Comparison of ENCODE assay signal across 21 cellular contexts in genomic region chr15:86009727-86010126, GRCh38.
"Had no signal": no experiment of that assay in that cellular context is flagged by ENCODE, and none has a peak within 500 bp of the region (broad histone marks: within the 10 kb centered on the region; RNA-seq: fewer than 3 reads in every experiment).

No MANE protein-coding gene starts in this region.

- H3K36me3 Mint-ChIP-seq: activated naive CD8-positive, alpha-beta T cell treated with anti-CD3 and anti-CD28 coated beads, Interleukin-2, amount 10 ng/mL, durations not matched to agents 7 days and 5 days; naive thymus-derived CD8-positive, alpha-beta T cell had no signal

- H3K27me3 Mint-ChIP-seq: activated CD4-positive, alpha-beta memory T cell treated with anti-CD3 and anti-CD28 coated beads, Interleukin-2, amount 10 ng/mL, durations not matched to agents 7 days and 5 days; activated CD4-positive, alpha-beta T cell treated with anti-CD3 and anti-CD28 coated beads, Interleukin-2, amount 10 ng/mL, durations not matched to agents 24 days and 14 days; activated naive CD8-positive, alpha-beta T cell treated with anti-CD3 and anti-CD28 coated beads, Interleukin-2, amount 10 ng/mL, durations not matched to agents 7 days and 5 days; stimulated activated naive CD8-positive, alpha-beta T cell treated with anti-CD3 and anti-CD28 coated beads, Interleukin-15, Interleukin-2, amounts not matched to agents 100 ng/mL and 50 ng/mL, for 24 hours had no signal

- ATAC-seq: activated T-cell treated with anti-CD3 and anti-CD28 coated beads, Interleukin-2, amount 50 U/mL, for 72 hours; left lung; naive thymus-derived CD8-positive, alpha-beta T cell had no signal

- H3K9me3 Mint-ChIP-seq: activated CD4-positive, alpha-beta memory T cell treated with anti-CD3 and anti-CD28 coated beads, Interleukin-2, amount 10 ng/mL, durations not matched to agents 7 days and 5 days; activated CD4-positive, alpha-beta T cell treated with anti-CD3 and anti-CD28 coated beads, Interleukin-2, amount 10 ng/mL, durations not matched to agents 24 days and 14 days; activated naive CD4-positive, alpha-beta T cell treated with anti-CD3 and anti-CD28 coated beads for 36 hours; activated naive CD8-positive, alpha-beta T cell treated with anti-CD3 and anti-CD28 coated beads, Interleukin-2, amount 10 ng/mL, durations not matched to agents 7 days and 5 days; activated T-cell treated with anti-CD3 and anti-CD28 coated beads, Interleukin-2, amount 50 U/mL, for 72 hours; naive thymus-derived CD8-positive, alpha-beta T cell; stimulated activated naive CD8-positive, alpha-beta T cell treated with anti-CD3 and anti-CD28 coated beads, Interleukin-15, Interleukin-2, amounts not matched to agents 100 ng/mL and 50 ng/mL, for 24 hours had no signal

- H3K27ac ChIP-seq: coronary artery, esophagus muscularis mucosa, left lung, spleen, tibial artery had no signal

- H3K4me1 Mint-ChIP-seq: activated CD4-positive, alpha-beta memory T cell treated with anti-CD3 and anti-CD28 coated beads, Interleukin-2, amount 10 ng/mL, durations not matched to agents 7 days and 5 days; activated CD4-positive, alpha-beta T cell treated with anti-CD3 and anti-CD28 coated beads, Interleukin-2, amount 10 ng/mL, durations not matched to agents 24 days and 14 days; activated naive CD8-positive, alpha-beta T cell treated with anti-CD3 and anti-CD28 coated beads, Interleukin-2, amount 10 ng/mL, durations not matched to agents 7 days and 5 days had no signal

- DNase-seq: activated CD4-positive, alpha-beta memory T cell treated with anti-CD3 and anti-CD28 coated beads, Interleukin-2, amount 10 ng/mL, durations not matched to agents 7 days and 5 days; activated CD4-positive, alpha-beta T cell treated with anti-CD3 and anti-CD28 coated beads, Interleukin-2, amount 10 ng/mL, durations not matched to agents 24 days and 14 days; activated effector memory CD4-positive, alpha-beta T cell treated with Interleukin-2 at 50 U/mL for 16 hours; activated naive CD4-positive, alpha-beta T cell treated with anti-CD3 and anti-CD28 coated beads for 36 hours; activated naive CD8-positive, alpha-beta T cell treated with anti-CD3 and anti-CD28 coated beads, Interleukin-2, amount 10 ng/mL, durations not matched to agents 7 days and 5 days; activated T-cell treated with anti-CD3 and anti-CD28 coated beads, Interleukin-2, amount 50 U/mL, for 72 hours; amniotic stem cell; cerebellar nuclear complex; hippocampal formation; kidney glomerular epithelial cell; left lung; naive thymus-derived CD8-positive, alpha-beta T cell; spleen; stimulated activated CD4-positive, alpha-beta T cell treated with anti-CD3 and anti-CD28 coated beads, Interleukin-4, amount 100 ng/mL, for 1 hour; T1000; tibial artery had no signal

- H3K9me3 ChIP-seq: esophagus muscularis mucosa, left lung, spleen, tibial artery had no signal

- H3K4me1 ChIP-seq: esophagus muscularis mucosa, left lung, spleen, tibial artery had no signal

- H3K36me3 ChIP-seq: esophagus muscularis mucosa, left lung, spleen, tibial artery had no signal

- H3K27ac Mint-ChIP-seq: activated CD4-positive, alpha-beta memory T cell treated with anti-CD3 and anti-CD28 coated beads, Interleukin-2, amount 10 ng/mL, durations not matched to agents 7 days and 5 days; activated CD4-positive, alpha-beta T cell treated with anti-CD3 and anti-CD28 coated beads, Interleukin-2, amount 10 ng/mL, durations not matched to agents 24 days and 14 days; activated naive CD4-positive, alpha-beta T cell treated with anti-CD3 and anti-CD28 coated beads for 36 hours; activated naive CD8-positive, alpha-beta T cell treated with anti-CD3 and anti-CD28 coated beads, Interleukin-2, amount 10 ng/mL, durations not matched to agents 7 days and 5 days; activated T-cell treated with anti-CD3 and anti-CD28 coated beads, Interleukin-2, amount 50 U/mL, for 72 hours; naive thymus-derived CD8-positive, alpha-beta T cell; progenitor cell of endocrine pancreas; stimulated activated naive CD8-positive, alpha-beta T cell treated with anti-CD3 and anti-CD28 coated beads, Interleukin-15, Interleukin-2, amounts not matched to agents 100 ng/mL and 50 ng/mL, for 24 hours had no signal

- H3K4me3 Mint-ChIP-seq: activated CD4-positive, alpha-beta memory T cell treated with anti-CD3 and anti-CD28 coated beads, Interleukin-2, amount 10 ng/mL, durations not matched to agents 7 days and 5 days; activated CD4-positive, alpha-beta T cell treated with anti-CD3 and anti-CD28 coated beads, Interleukin-2, amount 10 ng/mL, durations not matched to agents 24 days and 14 days; activated naive CD4-positive, alpha-beta T cell treated with anti-CD3 and anti-CD28 coated beads for 36 hours; activated naive CD8-positive, alpha-beta T cell treated with anti-CD3 and anti-CD28 coated beads, Interleukin-2, amount 10 ng/mL, durations not matched to agents 7 days and 5 days; activated T-cell treated with anti-CD3 and anti-CD28 coated beads, Interleukin-2, amount 50 U/mL, for 72 hours; naive thymus-derived CD8-positive, alpha-beta T cell; stimulated activated naive CD8-positive, alpha-beta T cell treated with anti-CD3 and anti-CD28 coated beads, Interleukin-15, Interleukin-2, amounts not matched to agents 100 ng/mL and 50 ng/mL, for 24 hours had no signal

- H3K4me3 ChIP-seq: coronary artery, esophagus muscularis mucosa, left lung, lung, spleen, tibial artery had no signal

- H3K27me3 ChIP-seq: esophagus muscularis mucosa had no signal
